In genomic region chr3:23751485-23751811, GRCh38 we compare ENCODE assay signal across 15 cellular contexts. TPM values are rescaled to one million over a fixed set of nuclear protein-coding genes. Genes with fewer than 3 reads are reported as not detected.
DNase-seq lines count a peak whose midpoint lies in the region; ATAC-seq and TF ChIP-seq lines count a peak whose summit lies in the region.
"Had no signal": no experiment of that assay in that cellular context is flagged by ENCODE, and none has a peak within 500 bp of the region (broad histone marks: within the 10 kb centered on the region; RNA-seq: fewer than 3 reads in every experiment).

No MANE protein-coding gene starts in this region.

- H3K4me1 Mint-ChIP-seq in H9 (peaks cover 31 to 39% of the 10 kb centered on the region in 2 experiments), neural progenitor cell (peaks cover 31% of the 10 kb centered on the region)
- H3K4me1 Mint-ChIP-seq in effector memory CD8-positive, alpha-beta T cell (ENCODE audit: low read depth in 2 of 2) = no peaks in the 10 kb centered on the region
- H3K4me1 Mint-ChIP-seq: activated T-helper 17 cell treated with anti-CD3 and anti-CD28 coated beads, Interleukin-2, amount 50 U/mL, for 72 hours had no signal

- H3K4me2 ChIP-seq in H9 (ENCODE audit: insufficient read depth, insufficient read length, low read length) (peak overlapping the region; percentile 31), neural progenitor cell (peak overlapping the region; percentile 74)

- intact Hi-C loops in left ventricle myocardium superior (cut with micrococcal nuclease) = no loop called here

- peak overlapping the region; percentile 37 to 62 for H3K4me3 Mint-ChIP-seq in H9
- H3K4me3 Mint-ChIP-seq in neural progenitor cell = peak overlapping the region; percentile 22
- no peak overlapping the region for H3K4me3 Mint-ChIP-seq in effector memory CD8-positive, alpha-beta T cell
- H3K4me3 Mint-ChIP-seq: activated T-helper 17 cell treated with anti-CD3 and anti-CD28 coated beads, Interleukin-2, amount 50 U/mL, for 72 hours; CD8-positive, alpha-beta T cell; naive B cell; T-helper 2 cell treated with Interferon-gamma antibody and Interleukin-4, amounts not matched to agents 5 μg/mL and 100 μg/mL, for 36 hours had no signal

- peaks cover 3% of the 10 kb centered on the region for H3F3A ChIP-seq in neural progenitor cell (ENCODE audit: low read depth)

- H3K79me1 ChIP-seq in H9 (ENCODE audit: insufficient read depth, low read depth, low read length, poor library complexity, severe bottlenecking) = no peaks in the 10 kb centered on the region

- no peak overlapping the region for H2BK15ac ChIP-seq in H9 (ENCODE audit: low read depth, low read length)

- H3K9me3 ChIP-seq in H9 (ENCODE audit: control insufficient read depth, low read depth, low read length) (no peaks in the 10 kb centered on the region), neural progenitor cell (ENCODE audit: low read depth) (no peaks in the 10 kb centered on the region)

- H3K9ac ChIP-seq in H9 (ENCODE audit: extremely low read depth, insufficient read length, low read length) = no peak overlapping the region
- no peak overlapping the region for H3K9ac ChIP-seq in neural progenitor cell

- ATAC-seq in left ventricle myocardium superior (peak; percentile 72), GM21447 (IDR thresholded peaks at IDR 0.05; ENCODE audit: unreplicated experiment) (no peak), GM21619 (IDR thresholded peaks at IDR 0.05; ENCODE audit: unreplicated experiment) (no peak), GM18858 (IDR thresholded peaks at IDR 0.05; ENCODE audit: unreplicated experiment) (no peak)
- no peak for ATAC-seq in effector memory CD8-positive, alpha-beta T cell (replicated peaks)
- ATAC-seq: activated T-helper 17 cell treated with anti-CD3 and anti-CD28 coated beads, Interleukin-2, amount 50 U/mL, for 72 hours; CD8-positive, alpha-beta T cell had no signal

- H3K79me2 ChIP-seq in H9 (ENCODE audit: insufficient read depth, low read length) (no peaks in the 10 kb centered on the region), neural progenitor cell (ENCODE audit: low read depth) (no peaks in the 10 kb centered on the region)

- no peak overlapping the region for H4K91ac ChIP-seq in H9 (ENCODE audit: insufficient read length, low read depth, low read length)

- no CpG with 5 or more reads among the region's 3 CpGs for WGBS in H9 (ENCODE audit: extremely low coverage, insufficient read length, low lambda C conversion rate)

- peaks cover 4% of the 10 kb centered on the region for H3K27me3 Mint-ChIP-seq in H9 (ENCODE audit: low read depth)
- peaks cover 4% of the 10 kb centered on the region for H3K27me3 Mint-ChIP-seq in neural progenitor cell (ENCODE audit: insufficient read depth, low read depth)
- H3K27me3 Mint-ChIP-seq in effector memory CD8-positive, alpha-beta T cell = peaks cover 0 to 8% of the 10 kb centered on the region in 2 donors

- DNase-seq in H9 (peak; percentile 78), left ventricle myocardium superior (no peak), neural progenitor cell (ENCODE audit: low spot score) (peak; percentile 86)
- no peak for DNase-seq in effector memory CD8-positive, alpha-beta T cell
- DNase-seq: CD8-positive, alpha-beta T cell; hypothalamus; naive B cell; NCI-H2171 treated with DMSO at 0.1 percent for 48 hours had no signal

- peak overlapping the region; percentile 28 for H3K4me3 ChIP-seq in neural progenitor cell

- no peak overlapping the region for H3T11ph ChIP-seq in H9 (ENCODE audit: low read length)

- peak overlapping the region in 2 of 3 experiments; percentile 57 to 93; a peak in 5 of 7 replicates for H3K27ac Mint-ChIP-seq in H9
- peak overlapping the region; percentile 35 for H3K27ac Mint-ChIP-seq in neural progenitor cell
- no peak overlapping the region for H3K27ac Mint-ChIP-seq in effector memory CD8-positive, alpha-beta T cell
- H3K27ac Mint-ChIP-seq: activated T-helper 17 cell treated with anti-CD3 and anti-CD28 coated beads, Interleukin-2, amount 50 U/mL, for 72 hours; CD8-positive, alpha-beta T cell; T-helper 2 cell treated with Interferon-gamma antibody and Interleukin-4, amounts not matched to agents 5 μg/mL and 100 μg/mL, for 36 hours had no signal

- peaks cover 5% of the 10 kb centered on the region for H3K4me1 ChIP-seq in H9 (ENCODE audit: insufficient read depth, low read length)
- peaks cover 30% of the 10 kb centered on the region for H3K4me1 ChIP-seq in neural progenitor cell

- H4K8ac ChIP-seq in H9 (replicated peaks; ENCODE audit: insufficient read length, low read depth, low read length) = no peak overlapping the region

- no peak overlapping the region for H2AK5ac ChIP-seq in H9 (ENCODE audit: insufficient read length, low read length)

- H2BK120ac ChIP-seq in H9 (ENCODE audit: low read depth, low read length, poor library complexity, severe bottlenecking) = no peak overlapping the region

- no peak overlapping the region for H3K14ac ChIP-seq in H9 (ENCODE audit: insufficient read depth, low read length)

- no peak overlapping the region for H4K5ac ChIP-seq in H9 (ENCODE audit: insufficient read length, low read depth, low read length)

- peaks cover 4% of the 10 kb centered on the region for H3K23me2 ChIP-seq in H9 (ENCODE audit: insufficient read length, low read depth, low read length, poor library complexity, severe bottlenecking)

- H3K4ac ChIP-seq in H9 (ENCODE audit: low read depth, low read length) = no peak overlapping the region

- H3K56ac ChIP-seq in H9 (ENCODE audit: insufficient read length, low read depth, low read length) = no peak overlapping the region

- H4K20me1 ChIP-seq in H9 (ENCODE audit: control insufficient read depth, insufficient read depth, insufficient read length) = no peaks in the 10 kb centered on the region
- H4K20me1 ChIP-seq in neural progenitor cell (ENCODE audit: low read depth) = no peaks in the 10 kb centered on the region

- no peaks in the 10 kb centered on the region for H3K27me3 ChIP-seq in H9 (ENCODE audit: insufficient read depth, low read length)
- peaks cover under 1% of the 10 kb centered on the region for H3K27me3 ChIP-seq in neural progenitor cell

- H3K36me3 Mint-ChIP-seq in H9 (ENCODE audit: insufficient read depth in 1 of 3, low read depth in 3 of 3) (no peaks in the 10 kb centered on the region), neural progenitor cell (no peaks in the 10 kb centered on the region)
- H3K36me3 Mint-ChIP-seq in effector memory CD8-positive, alpha-beta T cell (ENCODE audit: insufficient read depth) = no peaks in the 10 kb centered on the region
- H3K36me3 Mint-ChIP-seq: brain; CD8-positive, alpha-beta T cell; naive B cell had no signal

- H3K9me3 Mint-ChIP-seq in H9 (no peaks in the 10 kb centered on the region), neural progenitor cell (no peaks in the 10 kb centered on the region)
- H3K9me3 Mint-ChIP-seq in effector memory CD8-positive, alpha-beta T cell = no peaks in the 10 kb centered on the region
- H3K9me3 Mint-ChIP-seq: activated T-helper 17 cell treated with anti-CD3 and anti-CD28 coated beads, Interleukin-2, amount 50 U/mL, for 72 hours; CD8-positive, alpha-beta T cell; naive B cell; T-helper 2 cell treated with Interferon-gamma antibody and Interleukin-4, amounts not matched to agents 5 μg/mL and 100 μg/mL, for 36 hours had no signal

- H2BK20ac ChIP-seq in H9 (ENCODE audit: low read depth, low read length, poor library complexity, severe bottlenecking) = no peak overlapping the region

- H3K27ac ChIP-seq in H9 (ENCODE audit: insufficient read length, low read depth, low read length) (no peak overlapping the region), VCaP (peak overlapping the region; percentile 88), neural progenitor cell (no peak overlapping the region)

- no peaks in the 10 kb centered on the region for H3K36me3 ChIP-seq in neural progenitor cell

- no peak for TF ChIP-seq CTCF in H9 (conservative IDR thresholded peaks at IDR 0.05)
- TF ChIP-seq CTCF in VCaP (conservative IDR thresholded peaks at IDR 0.05) = no peak
- no peak for TF ChIP-seq CTCF in neural progenitor cell (IDR thresholded peaks at IDR 0.05)

- H3K23ac ChIP-seq in H9 (ENCODE audit: insufficient read length, low read depth, low read length) = no peak overlapping the region

- H2AFZ ChIP-seq in H9 (ENCODE audit: low read length) = no peak overlapping the region
- peak overlapping the region; percentile 69 for H2AFZ ChIP-seq in neural progenitor cell (replicated peaks)

- H2BK5ac ChIP-seq in H9 (ENCODE audit: insufficient read length, low read length) = no peak overlapping the region

- H2BK12ac ChIP-seq in H9 (ENCODE audit: insufficient read length, low read depth, low read length) = no peak overlapping the region

- H3K18ac ChIP-seq in H9 (ENCODE audit: insufficient read length, low read depth, low read length) = no peak overlapping the region

RNA-seq across cellular contexts. Expression of gene UBE2E1, which starts 54.3 kb away (rescaled TPM):
- total RNA-seq in H9 (2021) = 130 and 142 TPM in 2 replicates
- 66.0 TPM for total RNA-seq in left ventricle myocardium superior
- 376 and 391 TPM in 2 replicates for total RNA-seq in neural progenitor cell (ENCODE audit: low replicate concordance)

Comparison
In these comparisons a context has a peak if more than half of its experiments do, and no peak if none do; other contexts are left out.
1. DNase-seq: peak in H9 (single experiment) and neural progenitor cell (single experiment); none in left ventricle myocardium superior (single experiment) and effector memory CD8-positive, alpha-beta T cell (0 of 3).
2. H3K27ac Mint-ChIP-seq: peak in H9 (2 of 3) and neural progenitor cell (single experiment); none in effector memory CD8-positive, alpha-beta T cell (0 of 2).
3. H3K4me3 Mint-ChIP-seq: peak in H9 (2 of 2) and neural progenitor cell (single experiment); none in effector memory CD8-positive, alpha-beta T cell (0 of 2).